In genomic region chr16:89569506-89570341, GRCh38 we compare ENCODE assay signal across 21 cellular contexts. TPM values are rescaled to one million over a fixed set of nuclear protein-coding genes. Genes with fewer than 3 reads are reported as not detected.
"Had no signal": no experiment of that assay in that cellular context is flagged by ENCODE, and none has a peak within 500 bp of the region (broad histone marks: within the 10 kb centered on the region; RNA-seq: fewer than 3 reads in every experiment).

No MANE protein-coding gene starts in this region.

- H3K27ac ChIP-seq: foreskin keratinocyte, left ventricle myocardium inferior, lower lobe of right lung, psoas muscle, sigmoid colon, skin epidermis, stomach, thoracic aorta, transverse colon had no signal

- H3K4me1 ChIP-seq: foreskin keratinocyte had no signal

- H3K36me3 Mint-ChIP-seq: immature natural killer cell had no signal

- H3K4me3 Mint-ChIP-seq: immature natural killer cell; natural killer cell treated with Interleukin-12 subunit alpha and Interleukin-12 subunit beta and Interleukin-15 and Interleukin-18, amount 100 ng/mL, for 72 hours had no signal

- H3K27ac Mint-ChIP-seq: natural killer cell treated with Interleukin-12 subunit alpha and Interleukin-12 subunit beta and Interleukin-15 and Interleukin-18, amount 100 ng/mL, for 72 hours had no signal

- FAIRE-seq: colon, keratinocyte had no signal

- H3K4me3 ChIP-seq: left ventricle myocardium inferior, lower lobe of right lung, psoas muscle, sigmoid colon, skin epidermis, stomach, thoracic aorta, transverse colon had no signal

- DNase-seq: dermis blood vessel endothelial cell; foreskin keratinocyte; immature natural killer cell; left ventricle myocardium inferior; lower lobe of right lung; mesenchymal stem cell; midbrain; sigmoid colon; stimulated activated CD4-positive, alpha-beta T cell treated with anti-CD3 and anti-CD28 coated beads, Interleukin-2, amount 100 ng/mL, for 24 hours; stimulated activated CD4-positive, alpha-beta T cell treated with anti-CD3 and anti-CD28 coated beads, Interleukin-4, amount 100 ng/mL, for 4 hours; stimulated activated naive CD4-positive, alpha-beta T cell; stomach; substantia nigra; transverse colon had no signal

- H3K9me3 ChIP-seq: left ventricle myocardium inferior, lower lobe of right lung, psoas muscle, sigmoid colon, stomach, thoracic aorta, transverse colon had no signal

- H3K36me3 ChIP-seq: thoracic aorta, transverse colon had no signal

- H3K9me3 Mint-ChIP-seq: immature natural killer cell; natural killer cell treated with Interleukin-12 subunit alpha and Interleukin-12 subunit beta and Interleukin-15 and Interleukin-18, amount 100 ng/mL, for 72 hours had no signal

- ATAC-seq: foreskin keratinocyte, lower lobe of right lung, psoas muscle had no signal

RNA-seq across cellular contexts. Expression of gene CPNE7, which starts 5.8 kb away (rescaled TPM):
- total RNA-seq: left ventricle myocardium inferior, psoas muscle, thoracic aorta, urinary bladder had no signal

RNA-seq across cellular contexts. Expression of gene DPEP1, which starts 43.7 kb away (rescaled TPM):
- total RNA-seq: foreskin keratinocyte; left ventricle myocardium inferior; natural killer cell treated with Interleukin-12 subunit alpha and Interleukin-12 subunit beta and Interleukin-15 and Interleukin-18, amount 100 ng/mL, for 72 hours; psoas muscle; sigmoid colon; thoracic aorta had no signal
- polyA plus RNA-seq: foreskin keratinocyte, immature natural killer cell had no signal
